In genomic region chr18:25275414-25276001, GRCh38 we compare ENCODE assay signal across 34 cellular contexts.
DNase-seq lines count a peak whose midpoint lies in the region; ATAC-seq and TF ChIP-seq lines count a peak whose summit lies in the region.
"Had no signal": no experiment of that assay in that cellular context is flagged by ENCODE, and none has a peak within 500 bp of the region (broad histone marks: within the 10 kb centered on the region; RNA-seq: fewer than 3 reads in every experiment).

No MANE protein-coding gene starts in this region.

- peak overlapping the region; percentile 19 for H3K4me2 ChIP-seq in neuronal stem cell (ENCODE audit: insufficient read depth, low read length, poor library complexity, severe bottlenecking)
- H3K4me2 ChIP-seq: PC-9 had no signal

- no peaks in the 10 kb centered on the region for H3K27me3 Mint-ChIP-seq in T-helper 2 cell treated with Interferon-gamma antibody and Interleukin-4, amounts not matched to agents 5 μg/mL and 100 μg/mL, for 36 hours (ENCODE audit: low read depth)
- H3K27me3 Mint-ChIP-seq: activated CD8-positive, alpha-beta memory T cell treated with anti-CD3 and anti-CD28 coated beads, Interleukin-2, amount 10 ng/mL, durations not matched to agents 7 days and 5 days had no signal

- no peak overlapping the region for H2BK15ac ChIP-seq in neuronal stem cell (ENCODE audit: low read length)

- no peak overlapping the region for H4K91ac ChIP-seq in neuronal stem cell (ENCODE audit: low read depth, low read length, poor library complexity)

- ATAC-seq in left ventricle myocardium superior, result peak; percentile 71
- ATAC-seq: activated CD8-positive, alpha-beta memory T cell treated with anti-CD3 and anti-CD28 coated beads, Interleukin-2, amount 10 ng/mL, durations not matched to agents 7 days and 5 days; activated T-cell treated with anti-CD3 and anti-CD28 coated beads, Interleukin-2, amount 50 U/mL, for 72 hours; stimulated activated naive B cell treated with anti-CD40 and anti-IgM and Interleukin-4, amounts not matched to agents 10 μg/mL and 1 μg/mL and 100 μg/mL, for 72 hours had no signal

- H3K4me3 ChIP-seq in neuronal stem cell (ENCODE audit: low read length in 2 of 2), result no peak overlapping the region
- H3K4me3 ChIP-seq: HAP-1, ovary, PC-9, sigmoid colon, suprapubic skin had no signal

- no peaks in the 10 kb centered on the region for H3K4me1 Mint-ChIP-seq in T-helper 2 cell treated with Interferon-gamma antibody and Interleukin-4, amounts not matched to agents 5 μg/mL and 100 μg/mL, for 36 hours (ENCODE audit: low read depth)
- H3K4me1 Mint-ChIP-seq: activated B cell treated with CpG ODN at 0.5 μM for 24 hours; activated CD8-positive, alpha-beta memory T cell treated with anti-CD3 and anti-CD28 coated beads, Interleukin-2, amount 10 ng/mL, durations not matched to agents 7 days and 5 days had no signal

- no peak overlapping the region for H3K27ac Mint-ChIP-seq in T-helper 2 cell treated with Interferon-gamma antibody and Interleukin-4, amounts not matched to agents 5 μg/mL and 100 μg/mL, for 36 hours
- H3K27ac Mint-ChIP-seq: activated B cell treated with CpG ODN at 0.5 μM for 24 hours; activated CD8-positive, alpha-beta memory T cell treated with anti-CD3 and anti-CD28 coated beads, Interleukin-2, amount 10 ng/mL, durations not matched to agents 7 days and 5 days; activated T-cell treated with anti-CD3 and anti-CD28 coated beads, Interleukin-2, amount 50 U/mL, for 72 hours; naive B cell; stimulated activated naive B cell treated with anti-CD40 and anti-IgM and Interleukin-4, amounts not matched to agents 10 μg/mL and 1 μg/mL and 100 μg/mL, for 72 hours had no signal

- H3K23ac ChIP-seq in neuronal stem cell (ENCODE audit: low read depth, low read length, poor library complexity), result no peak overlapping the region

- H3K27ac ChIP-seq in neuronal stem cell (replicated peaks; ENCODE audit: low read length), result no peak overlapping the region
- H3K27ac ChIP-seq: brain microvascular endothelial cell, ovary, PC-9, sigmoid colon, suprapubic skin had no signal

- no peak overlapping the region for H3K4ac ChIP-seq in neuronal stem cell (ENCODE audit: low read length)

- no peaks in the 10 kb centered on the region for H3K36me3 Mint-ChIP-seq in T-helper 2 cell treated with Interferon-gamma antibody and Interleukin-4, amounts not matched to agents 5 μg/mL and 100 μg/mL, for 36 hours (ENCODE audit: low read depth)
- H3K36me3 Mint-ChIP-seq: activated CD8-positive, alpha-beta memory T cell treated with anti-CD3 and anti-CD28 coated beads, Interleukin-2, amount 10 ng/mL, durations not matched to agents 7 days and 5 days; naive B cell; stimulated activated naive B cell treated with anti-CD40 and anti-IgM and Interleukin-4, amounts not matched to agents 10 μg/mL and 1 μg/mL and 100 μg/mL, for 72 hours had no signal

- H3K18ac ChIP-seq in neuronal stem cell (ENCODE audit: low read length), result no peak overlapping the region

- H3K27me3 ChIP-seq in neuronal stem cell (ENCODE audit: control insufficient read depth in 3 of 3, insufficient read depth in 3 of 3, low read depth in 1 of 3, low read length in 3 of 3), result no peaks in the 10 kb centered on the region
- H3K27me3 ChIP-seq: brain microvascular endothelial cell, ovary, sigmoid colon, suprapubic skin had no signal

- H3K9me3 ChIP-seq in neuronal stem cell (replicated peaks in 1 of 2; ENCODE audit: control insufficient read depth in 2 of 2, insufficient read depth in 1 of 2, low read depth in 1 of 2, low read length in 2 of 2), result peaks cover 0 to 5% of the 10 kb centered on the region in 2 donors
- H3K9me3 ChIP-seq: Caco-2, HAP-1, ovary, sigmoid colon, suprapubic skin had no signal

- no peaks in the 10 kb centered on the region for H3K9me3 Mint-ChIP-seq in T-helper 2 cell treated with Interferon-gamma antibody and Interleukin-4, amounts not matched to agents 5 μg/mL and 100 μg/mL, for 36 hours
- H3K9me3 Mint-ChIP-seq: activated T-cell treated with anti-CD3 and anti-CD28 coated beads, Interleukin-2, amount 50 U/mL, for 72 hours had no signal

- H3K4me3 Mint-ChIP-seq in T-helper 2 cell treated with Interferon-gamma antibody and Interleukin-4, amounts not matched to agents 5 μg/mL and 100 μg/mL, for 36 hours, result no peak overlapping the region
- H3K4me3 Mint-ChIP-seq: activated B cell treated with CpG ODN at 0.5 μM for 24 hours; activated CD8-positive, alpha-beta memory T cell treated with anti-CD3 and anti-CD28 coated beads, Interleukin-2, amount 10 ng/mL, durations not matched to agents 7 days and 5 days; activated T-cell treated with anti-CD3 and anti-CD28 coated beads, Interleukin-2, amount 50 U/mL, for 72 hours; naive B cell; stimulated activated naive B cell treated with anti-CD40 and anti-IgM and Interleukin-4, amounts not matched to agents 10 μg/mL and 1 μg/mL and 100 μg/mL, for 72 hours had no signal

- no peak overlapping the region for H4K8ac ChIP-seq in neuronal stem cell (ENCODE audit: low read depth, low read length)

- no peak overlapping the region for H2BK5ac ChIP-seq in neuronal stem cell (ENCODE audit: low read length)

- peaks cover 3% of the 10 kb centered on the region for H3K79me1 ChIP-seq in neuronal stem cell (ENCODE audit: low read depth, low read length)

- no peak overlapping the region for H2AFZ ChIP-seq in neuronal stem cell (ENCODE audit: low read length)
- H2AFZ ChIP-seq: PC-9 had no signal

- WGBS in neuronal stem cell (ENCODE audit: extremely low coverage in 2 of 2, insufficient read length in 2 of 2, insufficient replicate concordance in 1 of 2), 2 donors, result no CpG with 5 or more reads among the region's 11 CpGs

- H3K36me3 ChIP-seq in neuronal stem cell (replicated peaks in 1 of 2; ENCODE audit: control insufficient read depth in 2 of 2, insufficient read depth in 2 of 2, low read length in 2 of 2), result peaks cover 2 to 68% of the 10 kb centered on the region in 2 donors
- H3K36me3 ChIP-seq: brain microvascular endothelial cell, HAP-1, ovary, sigmoid colon, suprapubic skin had no signal

- H2AK5ac ChIP-seq in neuronal stem cell (ENCODE audit: low read depth, low read length), result no peak overlapping the region

- no peak overlapping the region for H2BK120ac ChIP-seq in neuronal stem cell (ENCODE audit: low read depth, low read length)

- no peak overlapping the region for H3K14ac ChIP-seq in neuronal stem cell (ENCODE audit: low read length)

- peaks cover 9 to 14% of the 10 kb centered on the region in 2 donors for H3K4me1 ChIP-seq in neuronal stem cell (ENCODE audit: control insufficient read depth in 2 of 2, insufficient read depth in 1 of 2, low read depth in 1 of 2, low read length in 2 of 2)
- H3K4me1 ChIP-seq: Caco-2, HAP-1 had no signal

- no peak overlapping the region for H3K9ac ChIP-seq in neuronal stem cell (ENCODE audit: low read depth, low read length, poor library complexity)

- H2BK12ac ChIP-seq in neuronal stem cell (ENCODE audit: low read length), result no peak overlapping the region

- DNase-seq in NCI-H1105 (lab: John Stamatoyannopoulos, UW) (peak; percentile 9), left ventricle myocardium superior (no peak), neuronal stem cell (ENCODE audit: low spot score) (no peak), NCI-H2227 treated with DMSO at 0.1 percent for 48 hours (lab: John Stamatoyannopoulos, UW) (no peak), inferior parietal cortex (ENCODE audit: extremely low spot score) (no peak)
- no peak for DNase-seq in T-helper 2 cell treated with Interferon-gamma antibody and Interleukin-4, amounts not matched to agents 5 μg/mL and 100 μg/mL, for 36 hours (ENCODE audit: low spot score)
- DNase-seq: activated B cell treated with CpG ODN at 0.5 μM for 24 hours; activated CD4-positive, alpha-beta T cell treated with anti-CD3 and anti-CD28 coated beads, Interleukin-2, amount 50 U/mL, for 1 hour; activated CD8-positive, alpha-beta memory T cell treated with anti-CD3 and anti-CD28 coated beads, Interleukin-2, amount 10 ng/mL, durations not matched to agents 7 days and 5 days; activated naive CD4-positive, alpha-beta T cell treated with Interleukin-2 at 50 U/mL for 16 hours; activated T-cell treated with anti-CD3 and anti-CD28 coated beads, Interleukin-2, amount 50 U/mL, for 72 hours; brain microvascular endothelial cell; C1 segment of cervical spinal cord; Caco-2; DMS79 treated with DMSO at 0.1 percent for 48 hours; effector CD4-positive, alpha-beta T cell; erythroblast; GF-D8; KG1; MM.1S; naive B cell; NCI-H1417 treated with DMSO at 0.1 percent for 48 hours; NCI-H524; NK-92 treated with Interleukin-12 subunit alpha and Interleukin-12 subunit beta, amount 100 ng/mL, for 24 hours; ovary; PC-9; SIG-M5; sigmoid colon; stimulated activated naive B cell treated with anti-CD40 and anti-IgM and Interleukin-4, amounts not matched to agents 10 μg/mL and 1 μg/mL and 100 μg/mL, for 72 hours; SW 1271; T1000 had no signal

- intact Hi-C loops in left ventricle myocardium superior (cut with micrococcal nuclease), result no loop called here

TF ChIP-seq in PFSK-1, 5 proteins besides CTCF, POLR2A, EP300 and RAD21 (continues in another document):
- peak; percentile 98 for TF ChIP-seq FOXP2 (optimal IDR thresholded peaks at IDR 0.05; ENCODE audit: borderline replicate concordance, extremely low read depth, extremely low read length, insufficient read depth)
- TF ChIP-seq SIN3A (IDR thresholded peaks at IDR 0.05; ENCODE audit: borderline replicate concordance, insufficient read depth, low read length), result peak; percentile 87; the same call in 1 of the 2 replicates
